25 cellular contexts compared by ENCODE assay signal in the genomic region with DNA sequence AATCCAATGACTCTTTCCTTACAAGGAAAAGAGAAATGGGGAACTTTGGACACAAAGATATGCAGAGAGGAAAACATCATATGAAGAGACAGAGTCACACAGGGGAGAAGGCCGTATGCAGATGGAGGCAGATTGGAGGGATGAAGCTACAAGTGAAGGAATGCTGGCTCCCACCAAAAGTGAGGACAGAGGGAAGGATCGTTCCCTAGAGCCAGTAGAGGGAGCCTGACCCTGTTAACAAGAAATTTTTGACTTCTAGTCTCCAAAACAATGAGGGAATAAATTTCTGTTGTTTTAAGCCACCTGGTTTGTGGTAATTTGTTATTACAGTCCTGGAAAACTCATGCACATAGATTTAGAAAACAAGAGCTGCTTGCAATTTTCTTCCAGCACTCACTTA.
DNase-seq lines count a peak whose midpoint lies in the region; ATAC-seq, FAIRE-seq and TF ChIP-seq lines count a peak whose summit lies in the region.
"Had no signal": no experiment of that assay in that cellular context is flagged by ENCODE, and none has a peak within 500 bp of the region (broad histone marks: within the 10 kb centered on the region; RNA-seq: fewer than 3 reads in every experiment).

No MANE protein-coding gene starts in this region.

- no peaks in the 10 kb centered on the region for H3K27me3 Mint-ChIP-seq in H9 (ENCODE audit: low read depth)
- H3K27me3 Mint-ChIP-seq: activated CD4-positive, alpha-beta memory T cell treated with anti-CD3 and anti-CD28 coated beads for 36 hours had no signal

- H3K27ac ChIP-seq in DND-41 (ENCODE audit: low read length) (no peak overlapping the region), H9 (ENCODE audit: insufficient read length, low read depth, low read length) (no peak overlapping the region), WERI-Rb-1 (no peak overlapping the region), kidney (ENCODE audit: low read depth in 2 of 2, low read length in 2 of 2) (no peak overlapping the region)
- H3K27ac ChIP-seq: HL-60, right lobe of liver, tibial artery had no signal

- no peak overlapping the region for H2AK5ac ChIP-seq in H9 (ENCODE audit: insufficient read length, low read length)

- no peak overlapping the region for H4K5ac ChIP-seq in H9 (ENCODE audit: insufficient read length, low read depth, low read length)

- FAIRE-seq in kidney (lab: Jason Lieb, UNC), result no peak
- FAIRE-seq: colon had no signal

- ATAC-seq in DND-41 (ENCODE audit: insufficient read depth, low read depth) (no peak), HG03354 (IDR thresholded peaks at IDR 0.05; ENCODE audit: poor library complexity, severe bottlenecking, unreplicated experiment) (no peak)
- ATAC-seq: right lobe of liver had no signal

- H3K4me2 ChIP-seq in DND-41 (ENCODE audit: insufficient read depth, low read length), result no peak overlapping the region
- no peak overlapping the region for H3K4me2 ChIP-seq in H9 (ENCODE audit: insufficient read depth, insufficient read length, low read length)

- no peaks in the 10 kb centered on the region for H3K27me3 ChIP-seq in DND-41 (ENCODE audit: insufficient read depth, low read length, poor library complexity)
- H3K27me3 ChIP-seq in H9 (ENCODE audit: insufficient read depth, low read length), result no peaks in the 10 kb centered on the region
- no peaks in the 10 kb centered on the region for H3K27me3 ChIP-seq in WERI-Rb-1 (ENCODE audit: insufficient read depth, low read depth, severe bottlenecking)
- H3K27me3 ChIP-seq: MG63, right lobe of liver, tibial artery had no signal

- H3K36me3 ChIP-seq in DND-41 (ENCODE audit: insufficient read depth, low read length), result no peaks in the 10 kb centered on the region
- H3K36me3 ChIP-seq in WERI-Rb-1, result no peaks in the 10 kb centered on the region
- no peaks in the 10 kb centered on the region for H3K36me3 ChIP-seq in kidney (ENCODE audit: control insufficient read depth in 1 of 2, insufficient read depth in 2 of 2, low read length in 2 of 2)
- H3K36me3 ChIP-seq: MG63, right lobe of liver, tibial artery had no signal

- H2AFZ ChIP-seq in DND-41 (ENCODE audit: low read depth, low read length) (no peak overlapping the region), H9 (ENCODE audit: low read length) (no peak overlapping the region)

- no peak overlapping the region for H2BK15ac ChIP-seq in H9 (ENCODE audit: low read depth, low read length)

- DNase-seq in DND-41, result no peak
- DNase-seq in H9, result no peak
- no peak for DNase-seq in WERI-Rb-1
- DNase-seq in iPS-NIHi7 (ENCODE audit: extremely low spot score), result peak; percentile 22
- DNase-seq in NCI-H2171 treated with DMSO at 0.1 percent for 48 hours (lab: John Stamatoyannopoulos, UW), result no peak
- no peak for DNase-seq in kidney
- DNase-seq: activated CD4-positive, alpha-beta memory T cell treated with anti-CD3 and anti-CD28 coated beads for 36 hours; activated naive CD4-positive, alpha-beta T cell treated with anti-CD3 and anti-CD28 coated beads for 36 hours; activated T-cell treated with anti-CD3 and anti-CD28 coated beads, Interleukin-2, amount 50 U/mL, for 1 hour; aorta; GF-D8; HCEC 1CT; hippocampal formation; IMR-90; MG63; NCI-H1930; NCI-H446; right lobe of liver; SHP77; stimulated activated naive CD4-positive, alpha-beta T cell; tibial artery had no signal

- no peak overlapping the region for H3K4ac ChIP-seq in H9 (ENCODE audit: low read depth, low read length)

- intact Hi-C loops in kidney (cut with DNase I), result no loop called here

- H3K4me1 ChIP-seq in DND-41 (ENCODE audit: insufficient read depth, low read length) (no peaks in the 10 kb centered on the region), H9 (ENCODE audit: insufficient read depth, low read length) (peaks cover 12% of the 10 kb centered on the region; the same call in 1 of the 2 replicates), kidney (ENCODE audit: control insufficient read depth in 1 of 2, insufficient read depth in 1 of 2, low read depth in 1 of 2, low read length in 2 of 2) (no peaks in the 10 kb centered on the region)
- H3K4me1 ChIP-seq: right lobe of liver, tibial artery had no signal

- H4K91ac ChIP-seq in H9 (ENCODE audit: insufficient read length, low read depth, low read length), result no peak overlapping the region

- H3K9me3 ChIP-seq in DND-41 (ENCODE audit: insufficient read depth, low read length, severe bottlenecking), result no peaks in the 10 kb centered on the region
- no peaks in the 10 kb centered on the region for H3K9me3 ChIP-seq in H9 (ENCODE audit: control insufficient read depth, low read depth, low read length)
- H3K9me3 ChIP-seq in WERI-Rb-1 (ENCODE audit: severe bottlenecking), result no peaks in the 10 kb centered on the region
- no peaks in the 10 kb centered on the region for H3K9me3 ChIP-seq in kidney (ENCODE audit: control insufficient read depth in 1 of 2, low read length in 2 of 2)
- H3K9me3 ChIP-seq: MG63, right lobe of liver, tibial artery had no signal

- no peak overlapping the region for H3K9ac ChIP-seq in DND-41 (ENCODE audit: low read depth, low read length)
- H3K9ac ChIP-seq in H9 (ENCODE audit: extremely low read depth, insufficient read length, low read length), result no peak overlapping the region
- no peak overlapping the region for H3K9ac ChIP-seq in kidney (ENCODE audit: low read length in 2 of 2)

- H2BK120ac ChIP-seq in H9 (ENCODE audit: low read depth, low read length, poor library complexity, severe bottlenecking), result no peak overlapping the region

- no peaks in the 10 kb centered on the region for H3K79me1 ChIP-seq in H9 (ENCODE audit: insufficient read depth, low read depth, low read length, poor library complexity, severe bottlenecking)

- H3K4me3 Mint-ChIP-seq in H9, result no peak overlapping the region
- H3K4me3 Mint-ChIP-seq: activated CD4-positive, alpha-beta memory T cell treated with anti-CD3 and anti-CD28 coated beads for 36 hours; activated naive CD4-positive, alpha-beta T cell treated with anti-CD3 and anti-CD28 coated beads for 36 hours; T-helper 1 cell treated with Interleukin-12 subunit alpha and Interleukin-12 subunit beta and Interleukin-4 antibody, amounts not matched to agents 30 μg/mL and 1 μg/mL, for 36 hours had no signal

- peaks cover 11 to 21% of the 10 kb centered on the region in 2 experiments for H3K9me3 Mint-ChIP-seq in H9
- H3K9me3 Mint-ChIP-seq: activated naive CD4-positive, alpha-beta T cell treated with anti-CD3 and anti-CD28 coated beads for 36 hours; T-helper 1 cell treated with Interleukin-12 subunit alpha and Interleukin-12 subunit beta and Interleukin-4 antibody, amounts not matched to agents 30 μg/mL and 1 μg/mL, for 36 hours had no signal

- H2BK20ac ChIP-seq in H9 (ENCODE audit: low read depth, low read length, poor library complexity, severe bottlenecking), result no peak overlapping the region

- no peak overlapping the region for H2BK12ac ChIP-seq in H9 (ENCODE audit: insufficient read length, low read depth, low read length)

- H3K79me2 ChIP-seq in DND-41 (ENCODE audit: insufficient read depth, low read length), result no peaks in the 10 kb centered on the region
- no peaks in the 10 kb centered on the region for H3K79me2 ChIP-seq in H9 (ENCODE audit: insufficient read depth, low read length)

- TF ChIP-seq CTCF in DND-41 (IDR thresholded peaks at IDR 0.05; ENCODE audit: borderline replicate concordance, extremely low read depth, low read length, poor library complexity, severe bottlenecking), result peak; percentile 38
- peak; percentile 41; the same call in 2 of the 3 replicates for TF ChIP-seq CTCF in H9 (conservative IDR thresholded peaks at IDR 0.05)
- TF ChIP-seq CTCF in WERI-Rb-1 (IDR thresholded peaks at IDR 0.05; ENCODE audit: low read depth, low read length), result peak; percentile 36; the same call in 1 of the 2 replicates
- TF ChIP-seq CTCF in kidney (IDR thresholded peaks at IDR 0.05; ENCODE audit: borderline replicate concordance, extremely low read depth, insufficient read depth), result no peak

- no peak overlapping the region for H2BK5ac ChIP-seq in H9 (ENCODE audit: insufficient read length, low read length)

- no peaks in the 10 kb centered on the region for H4K20me1 ChIP-seq in DND-41 (ENCODE audit: insufficient read depth, low read length)
- no peaks in the 10 kb centered on the region for H4K20me1 ChIP-seq in H9 (ENCODE audit: control insufficient read depth, insufficient read depth, insufficient read length)

- H3K23me2 ChIP-seq in H9 (ENCODE audit: insufficient read length, low read depth, low read length, poor library complexity, severe bottlenecking), result no peaks in the 10 kb centered on the region

- H3K4me3 ChIP-seq in DND-41 (ENCODE audit: low read depth in 1 of 2, low read length in 2 of 2), result no peak overlapping the region
- no peak overlapping the region for H3K4me3 ChIP-seq in WERI-Rb-1 (ENCODE audit: low read depth, low read length)
- H3K4me3 ChIP-seq in kidney (ENCODE audit: low read length in 2 of 2), result no peak overlapping the region
- H3K4me3 ChIP-seq: MG63, right lobe of liver, tibial artery had no signal

- no peak overlapping the region for H3K27ac Mint-ChIP-seq in H9
- H3K27ac Mint-ChIP-seq: activated CD4-positive, alpha-beta memory T cell treated with anti-CD3 and anti-CD28 coated beads for 36 hours; activated naive CD4-positive, alpha-beta T cell treated with anti-CD3 and anti-CD28 coated beads for 36 hours; T-helper 1 cell treated with Interleukin-12 subunit alpha and Interleukin-12 subunit beta and Interleukin-4 antibody, amounts not matched to agents 30 μg/mL and 1 μg/mL, for 36 hours had no signal

- no CpG with 5 or more reads among the region's 2 CpGs for WGBS in H9 (ENCODE audit: extremely low coverage, insufficient read length, low lambda C conversion rate)

- H3K23ac ChIP-seq in H9 (ENCODE audit: insufficient read length, low read depth, low read length), result no peak overlapping the region

- H3K4me1 Mint-ChIP-seq in H9, result peaks cover 23 to 25% of the 10 kb centered on the region in 2 experiments

- H3K36me3 Mint-ChIP-seq in H9 (ENCODE audit: insufficient read depth in 1 of 3, low read depth in 3 of 3), result peaks cover 6 to 15% (median 14%) of the 10 kb centered on the region in 3 experiments; a peak in 6 of 7 replicates
- H3K36me3 Mint-ChIP-seq: activated CD4-positive, alpha-beta memory T cell treated with anti-CD3 and anti-CD28 coated beads for 36 hours had no signal

- H4K8ac ChIP-seq in H9 (replicated peaks; ENCODE audit: insufficient read length, low read depth, low read length), result no peak overlapping the region

- H3K18ac ChIP-seq in H9 (ENCODE audit: insufficient read length, low read depth, low read length), result no peak overlapping the region

- H3T11ph ChIP-seq in H9 (ENCODE audit: low read length), result no peak overlapping the region

- H3K14ac ChIP-seq in H9 (ENCODE audit: insufficient read depth, low read length), result no peak overlapping the region

- H3K56ac ChIP-seq in H9 (ENCODE audit: insufficient read length, low read depth, low read length), result no peak overlapping the region
